In the genomic region with DNA sequence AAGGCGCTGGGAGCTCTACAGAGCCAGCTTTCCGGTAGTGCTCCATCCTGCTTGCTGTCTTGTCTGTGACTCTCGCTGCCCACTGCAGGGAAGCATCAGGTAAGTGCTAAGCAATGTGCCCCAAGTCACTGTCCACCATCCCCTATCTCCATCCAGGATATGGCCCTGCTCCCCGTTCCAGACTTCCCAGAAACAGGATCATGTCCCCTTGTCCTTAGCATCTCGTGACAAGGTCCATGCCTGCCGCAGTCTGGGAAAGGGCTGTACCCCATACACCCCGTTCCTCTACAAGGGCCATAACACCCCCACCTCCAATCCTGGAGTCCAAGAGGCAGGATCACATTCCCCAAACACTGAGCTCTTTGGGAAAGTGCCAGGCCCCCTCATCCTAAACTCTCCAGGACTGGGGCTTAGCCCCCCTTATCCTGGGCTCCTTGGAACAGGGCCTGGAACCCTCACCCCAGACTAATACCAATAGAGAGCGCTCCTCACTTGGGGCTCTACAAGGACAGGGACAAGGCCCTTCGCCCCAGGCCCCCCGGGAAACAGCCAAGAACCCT, we compare ENCODE assay signal across 6 cellular contexts. TPM values are rescaled to one million over a fixed set of nuclear protein-coding genes. Genes with fewer than 3 reads are reported as not detected.
DNase-seq lines count a peak whose midpoint lies in the region; ATAC-seq and TF ChIP-seq lines count a peak whose summit lies in the region.

No MANE protein-coding gene starts in this region.

- H3K27me3 Mint-ChIP-seq in activated naive CD4-positive, alpha-beta T cell treated with anti-CD3 and anti-CD28 coated beads for 36 hours (ENCODE audit: low read depth) = no peaks in the 10 kb centered on the region

- peak overlapping the region; percentile 83 for H3K27ac Mint-ChIP-seq in activated naive CD4-positive, alpha-beta T cell treated with anti-CD3 and anti-CD28 coated beads for 36 hours

- no peaks in the 10 kb centered on the region for H3K4me1 ChIP-seq in parathyroid adenoma

- no peak for DNase-seq in activated naive CD4-positive, alpha-beta T cell treated with anti-CD3 and anti-CD28 coated beads for 36 hours
- no peak for DNase-seq in activated naive CD4-positive, alpha-beta T cell treated with anti-CD3 and anti-CD28 coated beads, Interleukin-2, amount 50 U/mL, for 16 hours
- DNase-seq in choroid plexus epithelial cell (ENCODE audit: low read depth) = no peak

- peak; percentile 3 for TF ChIP-seq CTCF in choroid plexus epithelial cell (conservative IDR thresholded peaks at IDR 0.05; ENCODE audit: low read depth, low read length)
- TF ChIP-seq CTCF in parathyroid adenoma (IDR thresholded peaks at IDR 0.05) = no peak

- H3K27ac ChIP-seq in parathyroid adenoma = peak overlapping the region; percentile 68

- H3K4me2 ChIP-seq in parathyroid adenoma (ENCODE audit: low read length) = peak overlapping the region; percentile 98

- no peaks in the 10 kb centered on the region for H3K27me3 ChIP-seq in parathyroid adenoma (ENCODE audit: control insufficient read depth, insufficient read depth, low read length)

- H3K4me3 ChIP-seq in choroid plexus epithelial cell (ENCODE audit: low read depth, low read length) (peak overlapping the region; percentile 80), parathyroid adenoma (ENCODE audit: low read depth, low read length) (peak overlapping the region; percentile 97)

- peaks cover 21% of the 10 kb centered on the region for H3K4me1 Mint-ChIP-seq in activated naive CD4-positive, alpha-beta T cell treated with anti-CD3 and anti-CD28 coated beads for 36 hours (ENCODE audit: low read depth)

- ATAC-seq in GM18517 (IDR thresholded peaks at IDR 0.05; ENCODE audit: unreplicated experiment) (no peak), HG03039 (IDR thresholded peaks at IDR 0.05; ENCODE audit: unreplicated experiment) (no peak)

- CTCF ChIA-PET in activated naive CD4-positive, alpha-beta T cell treated with anti-CD3 and anti-CD28 coated beads for 36 hours (lab: Charles Lee) = interaction anchor here (0.7 to 8.4 kb wide), 7 partner anchors 9 to 276 kb away, joined by 3 to 123 read pairs (median 3); a partner anchor contains a TSS

- no peaks in the 10 kb centered on the region for H3K79me2 ChIP-seq in parathyroid adenoma

- H3K9ac ChIP-seq in parathyroid adenoma = peak overlapping the region; percentile 42

- H3K9me3 ChIP-seq in parathyroid adenoma (ENCODE audit: control insufficient read depth, low read length) = no peaks in the 10 kb centered on the region

- H3K36me3 Mint-ChIP-seq in activated naive CD4-positive, alpha-beta T cell treated with anti-CD3 and anti-CD28 coated beads for 36 hours (ENCODE audit: low read depth) = peaks cover 2% of the 10 kb centered on the region

- H3K36me3 ChIP-seq in parathyroid adenoma (ENCODE audit: control insufficient read depth, insufficient read depth, low read length) = no peaks in the 10 kb centered on the region

- no peaks in the 10 kb centered on the region for H3K9me3 Mint-ChIP-seq in activated naive CD4-positive, alpha-beta T cell treated with anti-CD3 and anti-CD28 coated beads for 36 hours

- H3K4me3 Mint-ChIP-seq in activated naive CD4-positive, alpha-beta T cell treated with anti-CD3 and anti-CD28 coated beads for 36 hours = peak overlapping the region; percentile 87

- peak overlapping the region; percentile 79 for H2AFZ ChIP-seq in parathyroid adenoma

- intact Hi-C loops in activated naive CD4-positive, alpha-beta T cell treated with anti-CD3 and anti-CD28 coated beads for 36 hours (cut with micrococcal nuclease) = no loop called here

RNA-seq across cellular contexts. Expression of a gene that starts 0.6 kb away (rescaled TPM):
- 10 to 100 TPM; 25.7 to 27.0 TPM for total RNA-seq in activated naive CD4-positive, alpha-beta T cell treated with anti-CD3 and anti-CD28 coated beads for 36 hours

RNA-seq across cellular contexts. Expression of a gene that starts 9.0 kb away (rescaled TPM):
- 10 to 100 TPM; 86.1 to 87.5 TPM for total RNA-seq in activated naive CD4-positive, alpha-beta T cell treated with anti-CD3 and anti-CD28 coated beads for 36 hours

RNA-seq across cellular contexts. Expression of a gene that starts 17.5 kb away (rescaled TPM):
- total RNA-seq in activated naive CD4-positive, alpha-beta T cell treated with anti-CD3 and anti-CD28 coated beads for 36 hours = under 1 TPM; 0.29 to 0.37 TPM

RNA-seq across cellular contexts. Expression of a gene that starts 21.8 kb away (rescaled TPM):
- total RNA-seq in activated naive CD4-positive, alpha-beta T cell treated with anti-CD3 and anti-CD28 coated beads for 36 hours = not detected

RNA-seq across cellular contexts. Expression of a gene that starts 26.3 kb away (rescaled TPM):
- total RNA-seq in activated naive CD4-positive, alpha-beta T cell treated with anti-CD3 and anti-CD28 coated beads for 36 hours = 10 to 100 TPM; 58.9 TPM
